25 cellular contexts compared by ENCODE assay signal in genomic region chrX:118231464-118231863, GRCh38.
"Had no signal": no experiment of that assay in that cellular context is flagged by ENCODE, and none has a peak within 500 bp of the region (broad histone marks: within the 10 kb centered on the region; RNA-seq: fewer than 3 reads in every experiment).

No MANE protein-coding gene starts in this region.

- H3K4me1 Mint-ChIP-seq: activated CD4-positive, alpha-beta memory T cell treated with anti-CD3 and anti-CD28 coated beads, Interleukin-2, amount 10 ng/mL, durations not matched to agents 7 days and 5 days; activated CD4-positive, alpha-beta T cell treated with anti-CD3 and anti-CD28 coated beads, Interleukin-2, amount 10 ng/mL, durations not matched to agents 24 days and 14 days; naive thymus-derived CD8-positive, alpha-beta T cell; neural progenitor cell; stimulated activated naive B cell treated with anti-CD40 and anti-IgM and Interleukin-4, amounts not matched to agents 10 μg/mL and 1 μg/mL and 100 μg/mL, for 72 hours had no signal

- H3K27ac Mint-ChIP-seq: activated CD4-positive, alpha-beta memory T cell treated with anti-CD3 and anti-CD28 coated beads, Interleukin-2, amount 10 ng/mL, durations not matched to agents 7 days and 5 days; activated CD4-positive, alpha-beta T cell treated with anti-CD3 and anti-CD28 coated beads, Interleukin-2, amount 10 ng/mL, durations not matched to agents 24 days and 14 days; activated naive CD4-positive, alpha-beta T cell treated with anti-CD3 and anti-CD28 coated beads for 36 hours; activated T-cell treated with anti-CD3 and anti-CD28 coated beads, Interleukin-2, amount 50 U/mL, for 72 hours; naive thymus-derived CD8-positive, alpha-beta T cell; neural progenitor cell; stimulated activated naive B cell treated with anti-CD40 and anti-IgM and Interleukin-4, amounts not matched to agents 10 μg/mL and 1 μg/mL and 100 μg/mL, for 72 hours had no signal

- H3K27me3 Mint-ChIP-seq: activated CD4-positive, alpha-beta memory T cell treated with anti-CD3 and anti-CD28 coated beads, Interleukin-2, amount 10 ng/mL, durations not matched to agents 7 days and 5 days; activated CD4-positive, alpha-beta T cell treated with anti-CD3 and anti-CD28 coated beads, Interleukin-2, amount 10 ng/mL, durations not matched to agents 24 days and 14 days; stimulated activated naive B cell treated with anti-CD40 and anti-IgM and Interleukin-4, amounts not matched to agents 10 μg/mL and 1 μg/mL and 100 μg/mL, for 72 hours had no signal

- H3K27ac ChIP-seq: brain microvascular endothelial cell, foreskin keratinocyte, neural progenitor cell, sigmoid colon, testis, vagina had no signal

- H3K4me3 ChIP-seq: lung, neural progenitor cell, sigmoid colon, testis, vagina had no signal

- DNase-seq: activated CD4-positive, alpha-beta memory T cell treated with anti-CD3 and anti-CD28 coated beads, Interleukin-2, amount 10 ng/mL, durations not matched to agents 7 days and 5 days; activated CD4-positive, alpha-beta T cell treated with anti-CD3 and anti-CD28 coated beads, Interleukin-2, amount 10 ng/mL, durations not matched to agents 24 days and 14 days; activated effector memory CD4-positive, alpha-beta T cell treated with Interleukin-2 at 50 U/mL for 16 hours; activated naive CD4-positive, alpha-beta T cell treated with anti-CD3 and anti-CD28 coated beads for 36 hours; activated T-cell treated with anti-CD3 and anti-CD28 coated beads, Interleukin-2, amount 50 U/mL, for 72 hours; amygdala; brain microvascular endothelial cell; caudate nucleus; foreskin keratinocyte; kidney; naive thymus-derived CD8-positive, alpha-beta T cell; sigmoid colon; stimulated activated CD4-positive, alpha-beta T cell treated with anti-CD3 and anti-CD28 coated beads, Interleukin-2, amount 100 ng/mL, for 48 hours; stimulated activated CD8-positive, alpha-beta memory T cell treated with anti-CD3 and anti-CD28 coated beads, Interleukin-4, amount 100 ng/mL, for 48 hours; stimulated activated naive B cell treated with anti-CD40 and anti-IgM and Interleukin-4, amounts not matched to agents 10 μg/mL and 1 μg/mL and 100 μg/mL, for 72 hours; SW 1271; T-helper 2 cell; testis; trophoblast cell had no signal

- H3K4me3 Mint-ChIP-seq: activated CD4-positive, alpha-beta memory T cell treated with anti-CD3 and anti-CD28 coated beads, Interleukin-2, amount 10 ng/mL, durations not matched to agents 7 days and 5 days; activated CD4-positive, alpha-beta T cell treated with anti-CD3 and anti-CD28 coated beads, Interleukin-2, amount 10 ng/mL, durations not matched to agents 24 days and 14 days; activated naive CD4-positive, alpha-beta T cell treated with anti-CD3 and anti-CD28 coated beads for 36 hours; activated T-cell treated with anti-CD3 and anti-CD28 coated beads, Interleukin-2, amount 50 U/mL, for 72 hours; naive thymus-derived CD8-positive, alpha-beta T cell; neural progenitor cell; stimulated activated naive B cell treated with anti-CD40 and anti-IgM and Interleukin-4, amounts not matched to agents 10 μg/mL and 1 μg/mL and 100 μg/mL, for 72 hours had no signal

- H3K9me3 Mint-ChIP-seq: activated CD4-positive, alpha-beta memory T cell treated with anti-CD3 and anti-CD28 coated beads, Interleukin-2, amount 10 ng/mL, durations not matched to agents 7 days and 5 days; activated CD4-positive, alpha-beta T cell treated with anti-CD3 and anti-CD28 coated beads, Interleukin-2, amount 10 ng/mL, durations not matched to agents 24 days and 14 days; activated naive CD4-positive, alpha-beta T cell treated with anti-CD3 and anti-CD28 coated beads for 36 hours; neural progenitor cell had no signal

- H3K27me3 ChIP-seq: brain microvascular endothelial cell, foreskin keratinocyte, neural progenitor cell, sigmoid colon, testis, vagina had no signal

- H3K36me3 Mint-ChIP-seq: naive thymus-derived CD8-positive, alpha-beta T cell; neural progenitor cell; stimulated activated naive B cell treated with anti-CD40 and anti-IgM and Interleukin-4, amounts not matched to agents 10 μg/mL and 1 μg/mL and 100 μg/mL, for 72 hours had no signal

- ATAC-seq: activated CD4-positive, CD25-positive, alpha-beta regulatory T cell treated with anti-CD3 and anti-CD28 coated beads, Interleukin-2, amount 50 U/mL, for 24 hours; activated T-cell treated with anti-CD3 and anti-CD28 coated beads, Interleukin-2, amount 50 U/mL, for 72 hours; esophagus mucosa; foreskin keratinocyte; left lobe of liver; naive thymus-derived CD8-positive, alpha-beta T cell; stimulated activated naive B cell treated with anti-CD40 and anti-IgM and Interleukin-4, amounts not matched to agents 10 μg/mL and 1 μg/mL and 100 μg/mL, for 72 hours had no signal
